8 cellular contexts compared by ENCODE assay signal in genomic region chr2:186485871-186486650, GRCh38. TPM values are rescaled to one million over a fixed set of nuclear protein-coding genes. Genes with fewer than 3 reads are reported as not detected.
DNase-seq lines count a peak whose midpoint lies in the region; ATAC-seq, FAIRE-seq and TF ChIP-seq lines count a peak whose summit lies in the region.

Gene ZC3H15, plus strand, starts transcription at chr2:186486260. Its CDS starts 123 bp downstream, at chr2:186486383.

- H3K9me3 ChIP-seq in HepG2 (ENCODE audit: low read length), result no peaks in the 10 kb centered on the region

- peaks cover 0 to 2% of the 10 kb centered on the region in 2 experiments; a peak in 2 of 5 replicates for H3K36me3 ChIP-seq in HepG2 (replicated peaks in 1 of 2; ENCODE audit: control insufficient read depth in 1 of 2, insufficient read depth in 2 of 2, low read length in 2 of 2)

- FAIRE-seq in HepG2 (lab: Jason Lieb, UNC), result peak; percentile 83

- no peak for TF ChIP-seq CTCF in C4-2B (conservative IDR thresholded peaks at IDR 0.05)
- TF ChIP-seq CTCF in HepG2 (CRISPR knock-in tag; IDR thresholded peaks at IDR 0.05), result no peak; the same call in 1 of the 2 replicates

- H3K4me3 ChIP-seq in HepG2 (replicated peaks in 1 of 3; ENCODE audit: insufficient read depth in 1 of 3, low read depth in 2 of 3, low read length in 3 of 3), result peak within 1 kb of the TSS; percentile 67 to 91 (median 90)

- peak within 1 kb of the TSS; percentile 76 for H3K4me2 ChIP-seq in HepG2 (ENCODE audit: low read depth, low read length)

- peak within 1 kb of the TSS; percentile 60 for H2AFZ ChIP-seq in HepG2 (ENCODE audit: low read length)

- intact Hi-C loops in HepG2 (cut with micrococcal nuclease; ENCODE audit: unreplicated experiment), result loop anchor here (1.0 to 10.0 kb wide), 3 partner anchors 105 to 671 kb away; partner anchors contain the start of gene ITGAV

- in situ Hi-C loops in HepG2 (cut with HindIII; ENCODE audit: extremely low pct_ligation_motif_present, low pct_unique_long_range_greater_than_20kb), result no loop called here

- H3K27me3 ChIP-seq in HepG2 (ENCODE audit: control insufficient read depth in 1 of 2, insufficient read depth in 2 of 2, low read length in 2 of 2), result no peaks in the 10 kb centered on the region; a peak in 1 of 5 replicates

- 2% methylated on average over 61 of the region's 63 CpGs for WGBS in HepG2 (ENCODE audit: low lambda C conversion rate)

- peak within 1 kb of the TSS; percentile 96 for H3K27ac ChIP-seq in C4-2B
- peak within 1 kb of the TSS; percentile 88 for H3K27ac ChIP-seq in HepG2 (ENCODE audit: extremely low read length, insufficient read depth, low read length)

- ATAC-seq in GM19372 (IDR thresholded peaks at IDR 0.05; ENCODE audit: low read depth, unreplicated experiment) (peak; percentile 75), HG03558 (IDR thresholded peaks at IDR 0.05; ENCODE audit: extremely low read depth, unreplicated experiment) (peak; percentile 76), HepG2 (peak; percentile 92)

- peak within 1 kb of the TSS; percentile 96 for H3K9ac ChIP-seq in HepG2 (ENCODE audit: insufficient read depth, low read depth, low read length)

- H4K20me1 ChIP-seq in HepG2 (ENCODE audit: insufficient read depth, low read length), result peaks cover 41% of the 10 kb centered on the region

- CTCF ChIA-PET in HepG2 (lab: Yijun Ruan, JAX; ENCODE audit: low intra/inter-chr PET ratio, low total read pairs), result no interaction called here

- DNase-seq in NCI-H82 (lab: John Stamatoyannopoulos, UW) (peak; percentile 99), dermis blood vessel endothelial cell (peak; percentile 98), HepG2 (ENCODE audit: low spot score) (peak; percentile 98)
- DNase-seq in activated CD4-positive, alpha-beta T cell treated with anti-CD3 and anti-CD28 coated beads, Interleukin-2, amount 50 U/mL, for 48 hours, result peak; percentile 93 to 95
- peak; percentile 94 for DNase-seq in stimulated activated CD4-positive, alpha-beta T cell treated with anti-CD3 and anti-CD28 coated beads, Interleukin-4, amount 100 ng/mL, for 1 hour

- BruUV-seq in HepG2 (replicated peaks; lab: Mats Ljungman, UMichigan), result no TSS peak

- POLR2A ChIA-PET in HepG2 (lab: Yijun Ruan, JAX), result interaction anchor here (0.6 to 3.0 kb wide), 29 partner anchors 10 to 1040 kb away, joined by 3 to 48 read pairs (median 4); partner anchors contain the start of genes FAM171B and ITGAV

- peak; percentile 94 to 98 for TF ChIP-seq POLR2A in HepG2 (IDR thresholded peaks at IDR 0.05; ENCODE audit: insufficient read depth in 1 of 2, low read depth in 2 of 2, low read length in 2 of 2)

- H3K79me2 ChIP-seq in HepG2 (ENCODE audit: insufficient read depth, low read length), result peaks cover 92% of the 10 kb centered on the region

- H3K4me1 ChIP-seq in HepG2 (ENCODE audit: insufficient read depth, low read length), result peaks cover 51% of the 10 kb centered on the region

- TF ChIP-seq EP300 in HepG2 (IDR thresholded peaks at IDR 0.05; ENCODE audit: low read depth in 2 of 2, low read length in 2 of 2) (0 out of 4 replicates have a peak, but pooled peaks have one; percentile 8 to 48), HepG2 (CRISPR knock-in tag; IDR thresholded peaks at IDR 0.05; ENCODE audit: borderline replicate concordance) (peak; percentile 10)

- peak; percentile 60 for TF ChIP-seq RAD21 in HepG2 (CRISPR knock-in tag; IDR thresholded peaks at IDR 0.05)

TF ChIP-seq in HepG2, 621 proteins besides CTCF, POLR2A, EP300 and RAD21 (continues in another document):
- peak; percentile 97 for TF ChIP-seq GMEB1 (CRISPR knock-in tag; IDR thresholded peaks at IDR 0.05; ENCODE audit: borderline replicate concordance)
- TF ChIP-seq MLXIP (CRISPR knock-in tag; IDR thresholded peaks at IDR 0.05; ENCODE audit: borderline replicate concordance), result peak; percentile 74

RNA-seq across cellular contexts. Expression of gene ZC3H15, which starts in this region (rescaled TPM):
- total RNA-seq in dermis blood vessel endothelial cell, result 77.9 and 105 TPM in 2 replicates
- 168 and 286 TPM in 2 replicates for total RNA-seq in HepG2 (2016; rRNA removed; fragmentation: Illumina TruSeq; extraction: Trizol)
- total RNA-seq in HepG2 (2016; cell fraction: cytosol; rRNA removed; fragmentation: Illumina TruSeq; extraction: Trizol; ENCODE audit: low read depth), result 39.3 and 41.4 TPM in 2 replicates
- 174 and 286 TPM in 2 replicates for total RNA-seq in HepG2 (2016; cell fraction: insoluble cytoplasmic fraction; rRNA removed; fragmentation: Illumina TruSeq; extraction: Trizol)
- total RNA-seq in HepG2 (2016; cell fraction: membrane; rRNA removed; fragmentation: Illumina TruSeq; extraction: Trizol), result 84.8 and 91.5 TPM in 2 replicates
- total RNA-seq in HepG2 (2016; cell fraction: nucleus; rRNA removed; fragmentation: Illumina TruSeq; extraction: Trizol), result 113 and 129 TPM in 2 replicates
- polyA plus RNA-seq in HepG2 (2011; rRNA removed), result 52.4 and 84.6 TPM in 2 replicates
- polyA plus RNA-seq in HepG2 (2011; cell fraction: cytosol; rRNA removed), result 36.7 and 43.7 TPM in 2 replicates
- 37.4 and 45.3 TPM in 2 replicates for polyA plus RNA-seq in HepG2 (2011; cell fraction: nucleus; rRNA removed)
- polyA plus RNA-seq in HepG2 (2012), result 101 and 115 TPM in 2 replicates
- polyA plus RNA-seq in HepG2 (2016; cell fraction: cytosol; fragmentation: Illumina TruSeq; extraction: Trizol; ENCODE audit: low read depth), result 19.6 and 19.9 TPM in 2 replicates
- 271 and 305 TPM in 2 replicates for polyA plus RNA-seq in HepG2 (2016; cell fraction: insoluble cytoplasmic fraction; fragmentation: Illumina TruSeq; extraction: Trizol; ENCODE audit: low read depth)
- 50.1 and 56.6 TPM in 2 replicates for polyA plus RNA-seq in HepG2 (2016; cell fraction: membrane; fragmentation: Illumina TruSeq; extraction: Trizol; ENCODE audit: low read depth)
- polyA plus RNA-seq in HepG2 (2016; cell fraction: nucleus; fragmentation: Illumina TruSeq; extraction: Trizol; ENCODE audit: insufficient read depth, low read depth), result 191 and 195 TPM in 2 replicates
- 7.5 and 12.5 TPM in 2 replicates for polyA minus RNA-seq in HepG2 (2011; rRNA and poly(A)+ RNA removed; ENCODE audit: low replicate concordance)
- polyA minus RNA-seq in HepG2 (2011; cell fraction: cytosol; rRNA and poly(A)+ RNA removed), result 40.4 and 47.8 TPM in 2 replicates
- polyA minus RNA-seq in HepG2 (2011; cell fraction: nucleus; rRNA and poly(A)+ RNA removed), result 119 and 132 TPM in 2 replicates

Comparison
In these comparisons a context has a peak if more than half of its experiments do, and no peak if none do; other contexts are left out.
1. Peak in every context shown above with its lines: DNase-seq, ATAC-seq, H3K4me3 ChIP-seq and H3K27ac ChIP-seq.